In genomic region chr6:138596126-138596525, GRCh38 we compare ENCODE assay signal across 15 cellular contexts.
"Had no signal": no experiment of that assay in that cellular context is flagged by ENCODE, and none has a peak within 500 bp of the region (broad histone marks: within the 10 kb centered on the region; RNA-seq: fewer than 3 reads in every experiment).

No MANE protein-coding gene starts in this region.

- H3K79me2 ChIP-seq: hepatocyte had no signal

- ATAC-seq: left colon; naive thymus-derived CD4-positive, alpha-beta T cell; sciatic nerve; stimulated activated naive B cell treated with anti-CD40 and anti-IgM and Interleukin-4, amounts not matched to agents 10 μg/mL and 1 μg/mL and 100 μg/mL, for 72 hours; stimulated activated naive CD8-positive, alpha-beta T cell treated with anti-CD3 and anti-CD28 coated beads, Interleukin-15, amount 100 ng/mL, for 72 hours had no signal

- H3K27ac ChIP-seq: hepatocyte had no signal

- H3K4me3 ChIP-seq: hepatocyte had no signal

- H2AFZ ChIP-seq: hepatocyte had no signal

- FAIRE-seq: kidney had no signal

- DNase-seq: foreskin melanocyte; head of caudate nucleus; kidney; left colon; mammary epithelial cell; naive thymus-derived CD4-positive, alpha-beta T cell; nephron progenitor cell; stimulated activated CD4-positive, alpha-beta T cell treated with anti-CD3 and anti-CD28 coated beads, Interleukin-2, amount 100 ng/mL, for 24 hours; stimulated activated CD4-positive, alpha-beta T cell treated with anti-CD3 and anti-CD28 coated beads, Interleukin-4, amount 100 ng/mL, for 4 hours; stimulated activated naive B cell treated with anti-CD40 and anti-IgM and Interleukin-4, amounts not matched to agents 10 μg/mL and 1 μg/mL and 100 μg/mL, for 72 hours; stimulated activated naive CD8-positive, alpha-beta T cell treated with anti-CD3 and anti-CD28 coated beads, Interleukin-15, amount 100 ng/mL, for 72 hours; substantia nigra; trophoblast cell had no signal

- H3K27me3 ChIP-seq: hepatocyte had no signal
